In genomic region chr6:36605102-36605501, GRCh38 we compare ENCODE assay signal across 13 cellular contexts. TPM values are rescaled to one million over a fixed set of nuclear protein-coding genes. Genes with fewer than 3 reads are reported as not detected.
DNase-seq lines count a peak whose midpoint lies in the region; ATAC-seq and TF ChIP-seq lines count a peak whose summit lies in the region.
"Had no signal": no experiment of that assay in that cellular context is flagged by ENCODE, and none has a peak within 500 bp of the region (broad histone marks: within the 10 kb centered on the region; RNA-seq: fewer than 3 reads in every experiment).

No MANE protein-coding gene starts in this region.

- CTCF ChIA-PET in activated CD4-positive, alpha-beta memory T cell treated with anti-CD3 and anti-CD28 coated beads for 36 hours (lab: Charles Lee): no interaction called here
- CTCF ChIA-PET in activated CD4-positive, alpha-beta memory T cell treated with anti-CD3 and anti-CD28 coated beads, Interleukin-2, amount 10 ng/mL, durations not matched to agents 7 days and 5 days (lab: Charles Lee): interaction anchor here (0.9 kb wide), 1 partner anchor 10 kb away, joined by 5 read pairs; no protein-coding TSS in a partner anchor

- ATAC-seq in RWPE2 (ENCODE audit: low read depth): no peak
- no peak for ATAC-seq in GM21619 (IDR thresholded peaks at IDR 0.05; ENCODE audit: unreplicated experiment)

- H3K27ac Mint-ChIP-seq in activated CD4-positive, alpha-beta memory T cell treated with anti-CD3 and anti-CD28 coated beads for 36 hours: peak overlapping the region; percentile 76
- no peak overlapping the region for H3K27ac Mint-ChIP-seq in activated CD4-positive, alpha-beta memory T cell treated with anti-CD3 and anti-CD28 coated beads, Interleukin-2, amount 10 ng/mL, durations not matched to agents 7 days and 5 days
- peak overlapping the region; percentile 44 for H3K27ac Mint-ChIP-seq in endodermal cell

- intact Hi-C loops in activated CD4-positive, alpha-beta memory T cell treated with anti-CD3 and anti-CD28 coated beads for 36 hours (cut with micrococcal nuclease): no loop called here
- intact Hi-C loops in spleen (cut with DNase I; ENCODE audit: low total_unique reads): no loop called here

- WGBS in endodermal cell (ENCODE audit: insufficient coverage in 1 of 2, insufficient read length in 1 of 2), 2 experiments: 94 to 100% methylated on average over 3 to 6 of the region's 6 CpGs
- 74 to 89% (median 83%) methylated on average over 6 of the region's 6 CpGs for WGBS in spleen, 5 donors

- H3K36me3 ChIP-seq in RWPE2 (ENCODE audit: low read depth) (peaks cover 93% of the 10 kb centered on the region), endodermal cell (ENCODE audit: control insufficient read depth, insufficient read depth, low read length) (peaks cover 100% of the 10 kb centered on the region), spleen (peaks cover 0 to 100% (median 86%) of the 10 kb centered on the region in 6 donors)

- H3K9ac ChIP-seq in endodermal cell (ENCODE audit: extremely low read depth, low read length, poor library complexity, severe bottlenecking): no peak overlapping the region

- H3K4me3 Mint-ChIP-seq in activated CD4-positive, alpha-beta memory T cell treated with anti-CD3 and anti-CD28 coated beads for 36 hours: no peak overlapping the region
- H3K4me3 Mint-ChIP-seq in activated CD4-positive, alpha-beta memory T cell treated with anti-CD3 and anti-CD28 coated beads, Interleukin-2, amount 10 ng/mL, durations not matched to agents 7 days and 5 days: no peak overlapping the region
- no peak overlapping the region for H3K4me3 Mint-ChIP-seq in endodermal cell
- H3K4me3 Mint-ChIP-seq: nephron had no signal

- no peaks in the 10 kb centered on the region for H3K27me3 Mint-ChIP-seq in activated CD4-positive, alpha-beta memory T cell treated with anti-CD3 and anti-CD28 coated beads for 36 hours
- H3K27me3 Mint-ChIP-seq in activated CD4-positive, alpha-beta memory T cell treated with anti-CD3 and anti-CD28 coated beads, Interleukin-2, amount 10 ng/mL, durations not matched to agents 7 days and 5 days: no peaks in the 10 kb centered on the region
- H3K27me3 Mint-ChIP-seq in endodermal cell (ENCODE audit: insufficient read depth): no peaks in the 10 kb centered on the region

- H3K27me3 ChIP-seq in RWPE2 (ENCODE audit: insufficient read depth, poor library complexity, severe bottlenecking): no peaks in the 10 kb centered on the region
- no peaks in the 10 kb centered on the region for H3K27me3 ChIP-seq in endodermal cell (ENCODE audit: control insufficient read depth, insufficient read depth, low read length, poor library complexity, severe bottlenecking)
- no peaks in the 10 kb centered on the region for H3K27me3 ChIP-seq in spleen (replicated peaks in 1 of 7)

- H3K9me3 Mint-ChIP-seq in activated CD4-positive, alpha-beta memory T cell treated with anti-CD3 and anti-CD28 coated beads for 36 hours: no peaks in the 10 kb centered on the region
- no peaks in the 10 kb centered on the region for H3K9me3 Mint-ChIP-seq in activated CD4-positive, alpha-beta memory T cell treated with anti-CD3 and anti-CD28 coated beads, Interleukin-2, amount 10 ng/mL, durations not matched to agents 7 days and 5 days
- no peaks in the 10 kb centered on the region for H3K9me3 Mint-ChIP-seq in endodermal cell

- no peaks in the 10 kb centered on the region for H3K9me3 ChIP-seq in RWPE2 (ENCODE audit: severe bottlenecking)
- H3K9me3 ChIP-seq in endodermal cell (ENCODE audit: control insufficient read depth, low read length): no peaks in the 10 kb centered on the region
- H3K9me3 ChIP-seq in spleen: no peaks in the 10 kb centered on the region

- POLR2A ChIA-PET in activated CD4-positive, alpha-beta memory T cell treated with anti-CD3 and anti-CD28 coated beads for 36 hours (lab: Charles Lee): interaction anchor here (0.5 to 1.1 kb wide), 2 partner anchors 56 to 157 kb away, joined by 3 to 4 read pairs; no protein-coding TSS in a partner anchor
- POLR2A ChIA-PET in activated CD4-positive, alpha-beta memory T cell treated with anti-CD3 and anti-CD28 coated beads, Interleukin-2, amount 10 ng/mL, durations not matched to agents 7 days and 5 days (lab: Charles Lee): interaction anchor here (0.7 to 8.9 kb wide), 2 partner anchors 7 to 59 kb away, joined by 4 to 122 read pairs; partner anchors contain the start of gene SRSF3

- no peak overlapping the region for H3K4me3 ChIP-seq in RWPE2 (ENCODE audit: severe bottlenecking)
- no peak overlapping the region for H3K4me3 ChIP-seq in endodermal cell (ENCODE audit: low read length)
- H3K4me3 ChIP-seq in spleen: no peak overlapping the region

- H3K36me3 Mint-ChIP-seq in activated CD4-positive, alpha-beta memory T cell treated with anti-CD3 and anti-CD28 coated beads for 36 hours: peaks cover 89% of the 10 kb centered on the region
- peaks cover 93% of the 10 kb centered on the region for H3K36me3 Mint-ChIP-seq in activated CD4-positive, alpha-beta memory T cell treated with anti-CD3 and anti-CD28 coated beads, Interleukin-2, amount 10 ng/mL, durations not matched to agents 7 days and 5 days (ENCODE audit: low read depth)
- peaks cover 94% of the 10 kb centered on the region for H3K36me3 Mint-ChIP-seq in endodermal cell (ENCODE audit: low read depth)

- peaks cover 77% of the 10 kb centered on the region for H3K4me1 Mint-ChIP-seq in activated CD4-positive, alpha-beta memory T cell treated with anti-CD3 and anti-CD28 coated beads for 36 hours (ENCODE audit: low read depth)
- peaks cover 73% of the 10 kb centered on the region for H3K4me1 Mint-ChIP-seq in activated CD4-positive, alpha-beta memory T cell treated with anti-CD3 and anti-CD28 coated beads, Interleukin-2, amount 10 ng/mL, durations not matched to agents 7 days and 5 days
- peaks cover 17% of the 10 kb centered on the region for H3K4me1 Mint-ChIP-seq in endodermal cell

- TF ChIP-seq CTCF in RWPE2 (IDR thresholded peaks at IDR 0.05; ENCODE audit: poor library complexity, severe bottlenecking) (no peak), endodermal cell (conservative IDR thresholded peaks at IDR 0.05) (no peak), spleen (IDR thresholded peaks at IDR 0.05 in 8 of 11, conservative IDR thresholded peaks at IDR 0.05 in 3 of 11) (no peak)

- H3K4me1 ChIP-seq in RWPE2 (ENCODE audit: insufficient read depth, poor library complexity, severe bottlenecking): peaks cover 60% of the 10 kb centered on the region
- peaks cover 4% of the 10 kb centered on the region for H3K4me1 ChIP-seq in endodermal cell (ENCODE audit: control insufficient read depth, insufficient read depth, low read length)
- H3K4me1 ChIP-seq in spleen: peaks cover 33 to 100% (median 96%) of the 10 kb centered on the region in 6 donors

- H3K27ac ChIP-seq in RWPE2 (ENCODE audit: poor library complexity, severe bottlenecking): peak overlapping the region; percentile 63
- no peak overlapping the region for H3K27ac ChIP-seq in endodermal cell (ENCODE audit: low read depth, low read length)
- H3K27ac ChIP-seq in spleen: peak overlapping the region in 2 of 8 donors; percentile 18 to 23

- DNase-seq in activated CD4-positive, alpha-beta memory T cell treated with anti-CD3 and anti-CD28 coated beads for 36 hours: no peak
- DNase-seq in activated CD4-positive, alpha-beta memory T cell treated with anti-CD3 and anti-CD28 coated beads, Interleukin-2, amount 10 ng/mL, durations not matched to agents 7 days and 5 days: no peak
- DNase-seq in RWPE2 (ENCODE audit: low spot score) (no peak), endodermal cell (no peak), spleen (peak; percentile 20), H4 (ENCODE audit: low spot score) (no peak), islet precursor cell (no peak)
- DNase-seq: DMS 273 treated with DMSO at 0.1 percent for 48 hours, KBM-7, NCI-H526, RPMI8226 had no signal

- TF ChIP-seq POLR2A in spleen (IDR thresholded peaks at IDR 0.05): no peak

RNA-seq across cellular contexts. Expression of gene SRSF3, which starts 10.9 kb away (rescaled TPM):
- total RNA-seq in activated CD4-positive, alpha-beta memory T cell treated with anti-CD3 and anti-CD28 coated beads for 36 hours: 100 to 1,000 TPM; 390 to 392 TPM
- total RNA-seq in activated CD4-positive, alpha-beta memory T cell treated with anti-CD3 and anti-CD28 coated beads, Interleukin-2, amount 10 ng/mL, durations not matched to agents 7 days and 5 days: 100 to 1,000 TPM; 384 to 385 TPM
- 100 to 1,000 TPM; 493 to 536 TPM for total RNA-seq in endodermal cell
- polyA plus RNA-seq in endodermal cell (2013, experiment 1 of 2): 582 TPM
- polyA plus RNA-seq in endodermal cell (2013, experiment 2 of 2): 506 TPM
- 100 to 1,000 TPM in 6 of 7 donors, 10 to 100 TPM in 1; 93.8 to 271 (median 215) TPM for total RNA-seq in spleen
- 100 to 1,000 TPM; 121 to 224 (median 173) TPM for polyA plus RNA-seq in spleen
- total RNA-seq in H4 (2014; rRNA removed; shearing (Covaris generic)): 409 and 635 TPM in 2 replicates

RNA-seq across cellular contexts. Expression of gene STK38, which starts 57.8 kb away (rescaled TPM):
- 10 to 100 TPM; 25.8 to 27.5 TPM for total RNA-seq in activated CD4-positive, alpha-beta memory T cell treated with anti-CD3 and anti-CD28 coated beads for 36 hours
- total RNA-seq in activated CD4-positive, alpha-beta memory T cell treated with anti-CD3 and anti-CD28 coated beads, Interleukin-2, amount 10 ng/mL, durations not matched to agents 7 days and 5 days: 10 to 100 TPM; 88.9 to 93.2 TPM
- total RNA-seq in endodermal cell (10 to 100 TPM; 35.2 to 38.3 TPM), spleen (10 to 100 TPM; 30.5 to 51.8 (median 38.7) TPM)
- 29.6 TPM for polyA plus RNA-seq in endodermal cell (2013, experiment 1 of 2)
- 28.6 TPM for polyA plus RNA-seq in endodermal cell (2013, experiment 2 of 2)
- 10 to 100 TPM; 16.4 to 26.6 (median 19.6) TPM for polyA plus RNA-seq in spleen
- total RNA-seq in H4 (2014; rRNA removed; shearing (Covaris generic)): 14.7 and 21.9 TPM in 2 replicates
